ENCODE assay signal across 24 cellular contexts in genomic region chr3:127909646-127910045, GRCh38. TPM values are rescaled to one million over a fixed set of nuclear protein-coding genes. Genes with fewer than 3 reads are reported as not detected.
"Had no signal": no experiment of that assay in that cellular context is flagged by ENCODE, and none has a peak within 500 bp of the region (broad histone marks: within the 10 kb centered on the region; RNA-seq: fewer than 3 reads in every experiment).

No MANE protein-coding gene starts in this region.

- H3K9me3 Mint-ChIP-seq: mesothelial cell of epicardium; natural killer cell treated with Interleukin-12 subunit alpha and Interleukin-12 subunit beta and Interleukin-15 and Interleukin-18, amount 100 ng/mL, for 72 hours had no signal

- DNase-seq: central memory CD4-positive, alpha-beta T cell; cortex of kidney; effector memory CD4-positive, alpha-beta T cell; heart right ventricle; hypothalamus; islet precursor cell; lower lobe of right lung; small intestine; stimulated activated CD4-positive, alpha-beta T cell treated with anti-CD3 and anti-CD28 coated beads, Interleukin-12 subunit alpha, Interleukin-12 subunit beta, amount 100 ng/mL, for 4 hours; stimulated activated naive CD8-positive, alpha-beta T cell treated with anti-CD3 and anti-CD28 coated beads, Interleukin-15, Interleukin-2, amounts not matched to agents 100 U/mL and 50 U/mL, for 24 hours had no signal

- H2AFZ ChIP-seq: parathyroid adenoma had no signal

- H3K36me3 Mint-ChIP-seq: mesothelial cell of epicardium; natural killer cell treated with Interleukin-12 subunit alpha and Interleukin-12 subunit beta and Interleukin-15 and Interleukin-18, amount 100 ng/mL, for 72 hours had no signal

- H3K79me2 ChIP-seq: parathyroid adenoma had no signal

- FAIRE-seq: endometrium, frontal cortex, small intestine had no signal

- H3K36me3 ChIP-seq: heart right ventricle, lower lobe of right lung, prostate gland, suprapubic skin, tibial nerve had no signal

- H3K27me3 ChIP-seq: suprapubic skin, tibial nerve had no signal

- H3K4me1 ChIP-seq: parathyroid adenoma, prostate gland had no signal

- H3K9me3 ChIP-seq: lower lobe of right lung, prostate gland, suprapubic skin, tibial nerve had no signal

- H3K4me3 Mint-ChIP-seq: memory B cell; mesothelial cell of epicardium; natural killer cell treated with Interleukin-12 subunit alpha and Interleukin-12 subunit beta and Interleukin-15 and Interleukin-18, amount 100 ng/mL, for 72 hours had no signal

- ATAC-seq: esophagus mucosa; left lobe of liver; stimulated activated naive CD8-positive, alpha-beta T cell treated with anti-CD3 and anti-CD28 coated beads, Interleukin-15, Interleukin-2, amounts not matched to agents 100 U/mL and 50 U/mL, for 24 hours had no signal

- H3K27ac Mint-ChIP-seq: memory B cell; mesothelial cell of epicardium; natural killer cell treated with Interleukin-12 subunit alpha and Interleukin-12 subunit beta and Interleukin-15 and Interleukin-18, amount 100 ng/mL, for 72 hours had no signal

- H3K27ac ChIP-seq: lower lobe of right lung, parathyroid adenoma, prostate gland, suprapubic skin, tibial nerve had no signal

- H3K4me3 ChIP-seq: heart right ventricle, lower lobe of right lung, prostate gland, suprapubic skin, tibial nerve had no signal

- H3K9ac ChIP-seq: parathyroid adenoma had no signal

RNA-seq across cellular contexts. Expression of gene KBTBD12, which starts 5.4 kb away (rescaled TPM):
- total RNA-seq: chondrocyte; esophagus mucosa; fibroblast of lung; glomerular endothelial cell; mesothelial cell of epicardium; natural killer cell treated with Interleukin-12 subunit alpha and Interleukin-12 subunit beta and Interleukin-15 and Interleukin-18, amount 100 ng/mL, for 72 hours had no signal
- polyA plus RNA-seq: fibroblast of lung had no signal
